Comparison of ENCODE assay signal across 8 cellular contexts in genomic region chr12:21655594-21655993, GRCh38. TPM values are rescaled to one million over a fixed set of nuclear protein-coding genes. Genes with fewer than 3 reads are reported as not detected.
DNase-seq lines count a peak whose midpoint lies in the region; ATAC-seq and TF ChIP-seq lines count a peak whose summit lies in the region.

No MANE protein-coding gene starts in this region.

- peaks cover 72% of the 10 kb centered on the region for H3K4me1 Mint-ChIP-seq in activated CD4-positive, alpha-beta memory T cell treated with anti-CD3 and anti-CD28 coated beads for 36 hours (ENCODE audit: low read depth)
- H3K4me1 Mint-ChIP-seq in glutamatergic neuron (ENCODE audit: low read depth, unreplicated experiment), result peaks cover 17% of the 10 kb centered on the region

- TF ChIP-seq CTCF in cardiac muscle cell (IDR thresholded peaks at IDR 0.05; ENCODE audit: low read depth, low read length), result no peak
- no peak for TF ChIP-seq CTCF in glutamatergic neuron (IDR thresholded peaks at IDR 0.05; ENCODE audit: partially characterized antibody, unreplicated experiment)

- no peak for ATAC-seq in left cardiac atrium

- DNase-seq in cardiac muscle cell (ENCODE audit: low read depth in 1 of 2, low spot score in 1 of 2), result no peak
- no peak for DNase-seq in left cardiac atrium
- no peak for DNase-seq in activated CD4-positive, alpha-beta memory T cell treated with anti-CD3 and anti-CD28 coated beads for 36 hours
- DNase-seq in glutamatergic neuron, result no peak
- no peak for DNase-seq in activated CD4-positive, CD25-positive, alpha-beta regulatory T cell (lab: John Stamatoyannopoulos, UW)
- no peak for DNase-seq in middle frontal gyrus (ENCODE audit: extremely low spot score, low spot score)
- DNase-seq in NCI-H1694 treated with DMSO at 0.1 percent for 48 hours (lab: John Stamatoyannopoulos, UW), result no peak

- H3K4me1 ChIP-seq in cardiac muscle cell (ENCODE audit: low read depth), result peaks cover 13% of the 10 kb centered on the region
- H3K4me1 ChIP-seq in thymus (ENCODE audit: control insufficient read depth, insufficient read depth, low read length), result peaks cover 5% of the 10 kb centered on the region

- H3K27me3 Mint-ChIP-seq in activated CD4-positive, alpha-beta memory T cell treated with anti-CD3 and anti-CD28 coated beads for 36 hours, result no peaks in the 10 kb centered on the region
- H3K27me3 Mint-ChIP-seq in glutamatergic neuron (ENCODE audit: unreplicated experiment), result peaks cover 9% of the 10 kb centered on the region

- peak overlapping the region; percentile 95 for H3K27ac Mint-ChIP-seq in activated CD4-positive, alpha-beta memory T cell treated with anti-CD3 and anti-CD28 coated beads for 36 hours
- H3K27ac Mint-ChIP-seq in glutamatergic neuron (ENCODE audit: unreplicated experiment), result peak overlapping the region; percentile 20

- CTCF ChIA-PET in activated CD4-positive, alpha-beta memory T cell treated with anti-CD3 and anti-CD28 coated beads for 36 hours (lab: Charles Lee), result interaction anchor here (1.0 kb wide), 1 partner anchor 25 kb away, joined by 5 read pairs; no protein-coding TSS in a partner anchor

- H3K27ac ChIP-seq in cardiac muscle cell (no peak overlapping the region), thymus (ENCODE audit: low read depth) (no peak overlapping the region)

- POLR2A ChIA-PET in activated CD4-positive, alpha-beta memory T cell treated with anti-CD3 and anti-CD28 coated beads for 36 hours (lab: Charles Lee), result interaction anchor here (2.5 to 2.6 kb wide), 2 partner anchors 8 to 218 kb away, joined by 17 to 19 read pairs; partner anchors contain the start of gene PYROXD1

- H3K9me3 ChIP-seq in cardiac muscle cell (ENCODE audit: low read depth) (no peaks in the 10 kb centered on the region), thymus (ENCODE audit: control insufficient read depth) (no peaks in the 10 kb centered on the region)

- 51% methylated on average over 4 of the region's 4 CpGs for WGBS in thymus

- H3K4me3 ChIP-seq in cardiac muscle cell (peak overlapping the region; percentile 78), thymus (ENCODE audit: low read length) (peak overlapping the region; percentile 69)

- no peaks in the 10 kb centered on the region for H3K9me3 Mint-ChIP-seq in activated CD4-positive, alpha-beta memory T cell treated with anti-CD3 and anti-CD28 coated beads for 36 hours
- H3K9me3 Mint-ChIP-seq in glutamatergic neuron (ENCODE audit: unreplicated experiment), result peaks cover 11% of the 10 kb centered on the region

- intact Hi-C loops in left cardiac atrium (cut with DNase I), result loop anchor here in 1 of 2 donors (5.0 kb wide), 1 partner anchor 218 kb away; the partner anchor contains the start of gene PYROXD1
- intact Hi-C loops in activated CD4-positive, alpha-beta memory T cell treated with anti-CD3 and anti-CD28 coated beads for 36 hours (cut with micrococcal nuclease), result loop anchor here (10.0 kb wide), 1 partner anchor 889 kb away; the partner anchor contains the start of gene C2CD5

- no peaks in the 10 kb centered on the region for H3K27me3 ChIP-seq in cardiac muscle cell
- no peaks in the 10 kb centered on the region for H3K27me3 ChIP-seq in thymus (ENCODE audit: control insufficient read depth, insufficient read depth)

- peaks cover 35% of the 10 kb centered on the region for H3K36me3 ChIP-seq in cardiac muscle cell
- H3K36me3 ChIP-seq in thymus (ENCODE audit: control insufficient read depth, insufficient read depth), result peaks cover 14% of the 10 kb centered on the region

- peak overlapping the region; percentile 98 for H3K4me3 Mint-ChIP-seq in activated CD4-positive, alpha-beta memory T cell treated with anti-CD3 and anti-CD28 coated beads for 36 hours
- peak overlapping the region; percentile 100 for H3K4me3 Mint-ChIP-seq in glutamatergic neuron (ENCODE audit: unreplicated experiment)

- H3K36me3 Mint-ChIP-seq in activated CD4-positive, alpha-beta memory T cell treated with anti-CD3 and anti-CD28 coated beads for 36 hours, result peaks cover 53% of the 10 kb centered on the region
- H3K36me3 Mint-ChIP-seq in glutamatergic neuron (ENCODE audit: unreplicated experiment), result no peaks in the 10 kb centered on the region

RNA-seq across cellular contexts. Expression of gene LDHB, which starts 2.0 kb away (rescaled TPM):
- total RNA-seq in cardiac muscle cell (842 and 1,015 TPM in 2 replicates), left cardiac atrium (1,000 to 10,000 TPM; 1,145 to 1,293 TPM), glutamatergic neuron (ENCODE audit: unreplicated experiment) (539 TPM)
- polyA plus RNA-seq in cardiac muscle cell (1,645 and 1,792 TPM in 2 replicates), thymus (325 TPM)
- 1,000 to 10,000 TPM; 1,684 to 1,884 TPM for total RNA-seq in activated CD4-positive, alpha-beta memory T cell treated with anti-CD3 and anti-CD28 coated beads for 36 hours

RNA-seq across cellular contexts. Expression of gene GYS2, which starts 50.9 kb away (rescaled TPM):
- total RNA-seq in cardiac muscle cell (not detected in 2 replicates), left cardiac atrium (under 1 TPM in 1 of 2 donors, not detected in 1; 0.62 TPM), glutamatergic neuron (ENCODE audit: unreplicated experiment) (not detected)
- polyA plus RNA-seq in cardiac muscle cell (not detected in 2 replicates), thymus (0.14 TPM)
- not detected for total RNA-seq in activated CD4-positive, alpha-beta memory T cell treated with anti-CD3 and anti-CD28 coated beads for 36 hours
